Comparison of ENCODE assay signal across 8 cellular contexts in the genomic region with DNA sequence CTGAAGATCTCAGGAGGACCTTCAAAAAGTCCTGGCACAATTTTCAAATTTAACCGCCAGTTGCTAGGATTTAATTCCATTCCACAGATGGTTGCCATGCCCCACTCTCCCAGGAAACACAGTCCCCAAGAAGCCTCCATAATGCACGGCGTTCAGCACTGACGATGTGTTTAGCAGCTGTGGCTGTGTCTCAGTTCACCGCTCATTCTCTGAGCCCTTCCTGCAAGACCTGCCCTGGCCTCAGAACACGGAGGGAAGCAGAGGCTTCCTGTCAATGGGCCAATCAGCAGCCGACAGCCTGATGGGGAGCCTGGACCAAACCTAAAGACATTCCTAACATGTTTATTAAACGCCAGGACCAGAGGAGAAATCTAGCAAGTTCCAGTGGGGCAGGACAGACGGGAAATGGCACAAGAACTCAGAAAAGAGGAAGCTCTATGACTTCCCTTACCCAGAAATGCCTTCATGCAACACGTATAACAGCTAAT. TPM values are rescaled to one million over a fixed set of nuclear protein-coding genes. Genes with fewer than 3 reads are reported as not detected.
DNase-seq lines count a peak whose midpoint lies in the region; ATAC-seq and TF ChIP-seq lines count a peak whose summit lies in the region.

No MANE protein-coding gene starts in this region.

- no peak overlapping the region for H3K4me3 Mint-ChIP-seq in WTC11

- no peaks in the 10 kb centered on the region for H3K27me3 Mint-ChIP-seq in WTC11 (ENCODE audit: low read depth)

- no peak overlapping the region for H3K4me3 ChIP-seq in MG63

- H3K27ac Mint-ChIP-seq in WTC11, result no peak overlapping the region

- H3K36me3 Mint-ChIP-seq in WTC11, result no peaks in the 10 kb centered on the region

- H3K9me3 Mint-ChIP-seq in WTC11, result no peaks in the 10 kb centered on the region

- DNase-seq in WTC11 (ENCODE audit: low spot score) (no peak), inferior parietal cortex (ENCODE audit: extremely low spot score) (peak; percentile 20), NCI-H146 treated with DMSO at 0.1 percent for 48 hours (lab: John Stamatoyannopoulos, UW; ENCODE audit: unreplicated experiment) (no peak), MG63 (no peak)
- no peak for DNase-seq in activated CD8-positive, alpha-beta memory T cell treated with anti-CD3 and anti-CD28 coated beads, Interleukin-2, amount 50 U/mL, for 48 hours

- peaks cover 16% of the 10 kb centered on the region for H3K4me1 Mint-ChIP-seq in WTC11

- no peak for TF ChIP-seq CTCF in WTC11 (IDR thresholded peaks at IDR 0.05)

- ATAC-seq in GM18502 (IDR thresholded peaks at IDR 0.05; ENCODE audit: poor library complexity, unreplicated experiment) (peak; percentile 77), HG03097 (IDR thresholded peaks at IDR 0.05; ENCODE audit: low FRiP score, unreplicated experiment) (peak; percentile 48), WTC11 (peak; percentile 67), GM19328 (IDR thresholded peaks at IDR 0.05; ENCODE audit: unreplicated experiment) (no peak)

- POLR2A ChIA-PET in WTC11 (lab: Charles Lee), result no interaction called here

- CTCF ChIA-PET in WTC11 (lab: Charles Lee), result interaction anchor here (0.6 to 0.9 kb wide), 2 partner anchors 70 to 182 kb away, joined by 3 read pairs; no protein-coding TSS in a partner anchor

- no peaks in the 10 kb centered on the region for H3K36me3 ChIP-seq in MG63

- H3K9me3 ChIP-seq in MG63, result no peaks in the 10 kb centered on the region

- H3K27me3 ChIP-seq in MG63, result no peaks in the 10 kb centered on the region

TF ChIP-seq in WTC11, 78 proteins besides CTCF, POLR2A, EP300 and RAD21:
- TF ChIP-seq SP1 (CRISPR knock-in tag; conservative IDR thresholded peaks at IDR 0.05), result 0 out of 2 replicates have a peak, but pooled peaks have one; percentile 24
- TF ChIP-seq, protein P1, sequence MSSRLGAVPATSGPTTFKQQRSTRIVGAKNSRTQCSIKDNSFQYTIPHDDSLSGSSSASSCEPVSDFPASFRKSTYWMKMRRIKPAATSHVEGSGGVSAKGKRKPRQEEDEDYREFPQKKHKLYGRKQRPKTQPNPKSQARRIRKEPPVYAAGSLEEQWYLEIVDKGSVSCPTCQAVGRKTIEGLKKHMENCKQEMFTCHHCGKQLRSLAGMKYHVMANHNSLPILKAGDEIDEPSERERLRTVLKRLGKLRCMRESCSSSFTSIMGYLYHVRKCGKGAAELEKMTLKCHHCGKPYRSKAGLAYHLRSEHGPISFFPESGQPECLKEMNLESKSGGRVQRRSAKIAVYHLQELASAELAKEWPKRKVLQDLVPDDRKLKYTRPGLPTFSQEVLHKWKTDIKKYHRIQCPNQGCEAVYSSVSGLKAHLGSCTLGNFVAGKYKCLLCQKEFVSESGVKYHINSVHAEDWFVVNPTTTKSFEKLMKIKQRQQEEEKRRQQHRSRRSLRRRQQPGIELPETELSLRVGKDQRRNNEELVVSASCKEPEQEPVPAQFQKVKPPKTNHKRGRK (CRISPR knock-in tag; IDR thresholded peaks at IDR 0.05; ENCODE audit: borderline replicate concordance), result no peak

RNA-seq across cellular contexts. Expression of gene MYLK3, which starts 4.9 kb away (rescaled TPM):
- 0.30 to 0.79 TPM (median 0.41 TPM) in 3 replicates for total RNA-seq in WTC11 (2021)
- total RNA-seq in MG63 (2014; rRNA removed; shearing (Covaris generic); ENCODE audit: low replicate concordance), result 0.10 and 0.64 TPM in 2 replicates

RNA-seq across cellular contexts. Expression of gene ORC6, which starts 53.8 kb away (rescaled TPM):
- total RNA-seq in WTC11 (2021), result 71.8 to 76.1 TPM (median 71.9 TPM) in 3 replicates
- total RNA-seq in MG63 (2014; rRNA removed; shearing (Covaris generic); ENCODE audit: low replicate concordance), result 58.2 and 68.2 TPM in 2 replicates

RNA-seq across cellular contexts. Expression of gene VPS35, which starts 54.3 kb away (rescaled TPM):
- 59.2 to 72.1 TPM (median 62.1 TPM) in 3 replicates for total RNA-seq in WTC11 (2021)
- 134 and 163 TPM in 2 replicates for total RNA-seq in MG63 (2014; rRNA removed; shearing (Covaris generic); ENCODE audit: low replicate concordance)
